21 cellular contexts compared by ENCODE assay signal in the genomic region with DNA sequence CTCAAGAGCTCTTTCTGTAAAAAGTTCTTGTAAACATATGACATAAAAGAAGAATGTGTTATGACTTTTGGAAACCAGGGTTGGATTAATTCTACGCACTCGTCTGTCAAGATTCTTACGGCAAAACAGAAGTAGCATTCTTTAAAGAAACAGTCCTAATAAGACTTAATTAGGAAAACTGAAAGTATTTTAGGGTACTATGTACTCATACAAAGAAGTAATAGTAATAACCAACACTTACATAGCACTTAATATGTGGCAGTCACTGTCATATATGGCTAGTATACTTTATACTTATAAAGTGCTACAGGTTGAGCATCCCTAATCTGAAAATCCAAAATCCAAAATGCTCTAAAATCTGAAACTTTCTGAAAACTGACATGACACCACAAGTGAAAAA.
"Had no signal": no experiment of that assay in that cellular context is flagged by ENCODE, and none has a peak within 500 bp of the region (broad histone marks: within the 10 kb centered on the region; RNA-seq: fewer than 3 reads in every experiment).

No MANE protein-coding gene starts in this region.

- H3K4me3 ChIP-seq: cardiac muscle cell, mucosa of descending colon, ovary, psoas muscle, SK-N-MC, stomach, testis, upper lobe of right lung had no signal

- H3K27me3 ChIP-seq: cardiac muscle cell, ovary, stomach, testis, upper lobe of right lung had no signal

- ATAC-seq: activated naive CD4-positive, alpha-beta T cell treated with anti-CD3 and anti-CD28 coated beads, Interleukin-2, amount 50 U/mL, for 72 hours; left ventricle myocardium superior; mucosa of descending colon; naive thymus-derived CD4-positive, alpha-beta T cell; psoas muscle; right cardiac atrium; upper lobe of right lung had no signal

- DNase-seq: activated B cell treated with CpG ODN at 0.5 μM for 24 hours; activated CD8-positive, alpha-beta memory T cell treated with anti-CD3 and anti-CD28 coated beads for 24 hours; activated gamma-delta T cell treated with Interleukin-2 at 50 U/mL for 16 hours; amniotic stem cell; left ventricle myocardium superior; mucosa of descending colon; naive thymus-derived CD4-positive, alpha-beta T cell; ovary; psoas muscle; right cardiac atrium; small intestine; stimulated activated CD4-positive, alpha-beta T cell treated with anti-CD3 and anti-CD28 coated beads, Interleukin-15, amount 100 ng/mL, for 24 hours; stimulated activated CD4-positive, alpha-beta T cell treated with anti-CD3 and anti-CD28 coated beads, Interleukin-2, amount 100 ng/mL, for 48 hours; stomach; testis; upper lobe of right lung had no signal

- H3K27ac ChIP-seq: cardiac muscle cell, ovary, psoas muscle, SK-N-MC, testis, upper lobe of right lung had no signal

- H3K27me3 Mint-ChIP-seq: activated CD4-positive, alpha-beta T cell treated with anti-CD3 and anti-CD28 coated beads, Interleukin-2, amount 10 ng/mL, durations not matched to agents 24 days and 14 days; naive thymus-derived CD4-positive, alpha-beta T cell had no signal

- H3K4me1 ChIP-seq: psoas muscle had no signal

- H3K9me3 Mint-ChIP-seq: activated B cell treated with CpG ODN at 0.5 μM for 24 hours had no signal

- H3K9me3 ChIP-seq: mucosa of descending colon, ovary, psoas muscle, stomach, testis, upper lobe of right lung had no signal

- H3K4me1 Mint-ChIP-seq: activated B cell treated with CpG ODN at 0.5 μM for 24 hours, memory B cell had no signal

- H3K36me3 Mint-ChIP-seq: memory B cell had no signal

- H3K4me3 Mint-ChIP-seq: activated B cell treated with CpG ODN at 0.5 μM for 24 hours; activated CD4-positive, alpha-beta T cell treated with anti-CD3 and anti-CD28 coated beads, Interleukin-2, amount 10 ng/mL, durations not matched to agents 24 days and 14 days; memory B cell; naive thymus-derived CD4-positive, alpha-beta T cell had no signal

- H3K27ac Mint-ChIP-seq: activated B cell treated with CpG ODN at 0.5 μM for 24 hours; activated CD4-positive, alpha-beta T cell treated with anti-CD3 and anti-CD28 coated beads, Interleukin-2, amount 10 ng/mL, durations not matched to agents 24 days and 14 days; activated naive CD4-positive, alpha-beta T cell treated with anti-CD3 and anti-CD28 coated beads, Interleukin-2, amount 50 U/mL, for 72 hours; memory B cell; naive thymus-derived CD4-positive, alpha-beta T cell had no signal

- H3K36me3 ChIP-seq: cardiac muscle cell, ovary, stomach, upper lobe of right lung had no signal
